In the genomic region with DNA sequence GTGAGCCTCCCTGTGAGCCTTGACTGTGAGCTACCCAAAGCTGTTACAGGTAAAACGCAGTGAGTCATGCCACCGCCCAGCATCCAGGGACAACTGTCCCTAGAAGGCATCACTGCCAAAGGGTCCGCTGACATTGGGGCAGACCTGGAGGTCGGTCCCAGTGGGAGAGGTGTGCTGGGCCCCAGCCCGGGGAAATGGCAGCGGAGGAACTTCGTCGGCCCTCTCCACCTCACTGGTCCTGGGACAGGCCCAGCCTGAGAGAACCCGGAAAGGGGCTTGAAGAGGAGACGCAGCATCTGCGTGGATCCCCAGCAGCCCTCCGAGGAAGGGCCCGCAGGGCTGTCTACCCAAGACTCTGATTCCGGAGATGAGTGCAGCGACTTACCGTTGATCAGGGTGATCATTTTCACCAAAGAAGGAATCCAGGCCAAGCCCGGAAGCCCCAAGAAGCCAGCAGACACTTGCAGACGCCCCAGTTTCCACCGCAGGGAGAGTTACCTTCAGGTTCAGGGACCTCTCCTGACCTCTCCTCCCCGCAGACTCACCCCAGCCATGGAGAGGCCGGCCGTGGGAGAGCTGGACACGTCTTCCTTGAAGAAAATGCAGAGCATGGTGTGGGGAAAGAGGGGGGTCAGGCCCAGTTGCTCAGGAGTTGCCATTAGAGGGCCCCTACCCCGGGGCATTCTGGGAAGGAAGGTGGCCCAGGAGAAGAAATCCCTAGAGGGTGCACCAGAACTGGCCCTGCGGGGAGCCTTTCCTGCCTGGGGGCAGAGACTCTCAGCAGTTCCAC, we compare ENCODE assay signal across 32 cellular contexts. TPM values are rescaled to one million over a fixed set of nuclear protein-coding genes. Genes with fewer than 3 reads are reported as not detected.
"Had no signal": no experiment of that assay in that cellular context is flagged by ENCODE, and none has a peak within 500 bp of the region (broad histone marks: within the 10 kb centered on the region; RNA-seq: fewer than 3 reads in every experiment).

No MANE protein-coding gene starts in this region.

- H3K27ac Mint-ChIP-seq: activated CD4-positive, alpha-beta memory T cell treated with anti-CD3 and anti-CD28 coated beads, Interleukin-2, amount 10 ng/mL, durations not matched to agents 7 days and 5 days; activated CD4-positive, alpha-beta T cell treated with anti-CD3 and anti-CD28 coated beads, Interleukin-2, amount 10 ng/mL, durations not matched to agents 7 days and 5 days; activated naive CD8-positive, alpha-beta T cell; activated T-cell treated with anti-CD3 and anti-CD28 coated beads, Interleukin-2, amount 50 U/mL, for 24 hours; activated T-cell treated with anti-CD3 and anti-CD28 coated beads, Interleukin-2, amount 50 U/mL, for 72 hours; dendritic cell treated with granulocyte-macrophage colony-stimulating factor and Interleukin-4, amounts not matched to agents 40 ng/mL and 50 ng/mL, for 4 days had no signal

- H3K4me3 ChIP-seq: body of pancreas, cardiac muscle cell, coronary artery, dorsolateral prefrontal cortex, esophagus muscularis mucosa, gastrocnemius medialis, heart left ventricle had no signal

- H3K27me3 ChIP-seq: body of pancreas, cardiac muscle cell, foreskin keratinocyte had no signal

- H3K27ac ChIP-seq: body of pancreas, cardiac muscle cell, coronary artery, dorsolateral prefrontal cortex, esophagus muscularis mucosa, foreskin keratinocyte, gastrocnemius medialis, heart left ventricle had no signal

- H3K4me1 ChIP-seq: body of pancreas, esophagus muscularis mucosa, foreskin keratinocyte, gastrocnemius medialis, heart left ventricle had no signal

- H3K9me3 Mint-ChIP-seq: activated CD4-positive, alpha-beta memory T cell treated with anti-CD3 and anti-CD28 coated beads, Interleukin-2, amount 10 ng/mL, durations not matched to agents 7 days and 5 days; activated CD4-positive, alpha-beta T cell treated with anti-CD3 and anti-CD28 coated beads, Interleukin-2, amount 10 ng/mL, durations not matched to agents 7 days and 5 days; activated T-cell treated with anti-CD3 and anti-CD28 coated beads, Interleukin-2, amount 50 U/mL, for 24 hours; activated T-cell treated with anti-CD3 and anti-CD28 coated beads, Interleukin-2, amount 50 U/mL, for 72 hours; dendritic cell treated with granulocyte-macrophage colony-stimulating factor and Interleukin-4, amounts not matched to agents 40 ng/mL and 50 ng/mL, for 4 days had no signal

- DNase-seq: activated CD4-positive, alpha-beta memory T cell treated with anti-CD3 and anti-CD28 coated beads, Interleukin-2, amount 10 ng/mL, durations not matched to agents 7 days and 5 days; activated CD4-positive, alpha-beta T cell treated with anti-CD3 and anti-CD28 coated beads for 1 hour; activated CD4-positive, alpha-beta T cell treated with anti-CD3 and anti-CD28 coated beads for 4 hours; activated CD4-positive, alpha-beta T cell treated with anti-CD3 and anti-CD28 coated beads, Interleukin-2, amount 10 ng/mL, durations not matched to agents 7 days and 5 days; activated CD4-positive, alpha-beta T cell treated with anti-CD3 and anti-CD28 coated beads, Interleukin-2, amount 50 U/mL, for 4 hours; activated CD4-positive, CD25-positive, alpha-beta regulatory T cell; activated CD8-positive, alpha-beta memory T cell treated with anti-CD3 and anti-CD28 coated beads, Interleukin-2, amount 50 U/mL, for 48 hours; activated gamma-delta T cell treated with Interleukin-2 at 50 U/mL for 16 hours; activated naive CD4-positive, alpha-beta T cell treated with anti-CD3 and anti-CD28 coated beads, Interleukin-2, amount 50 U/mL, for 16 hours; activated naive CD4-positive, alpha-beta T cell treated with Interleukin-2 at 50 U/mL for 16 hours; activated T-cell treated with anti-CD3 and anti-CD28 coated beads for 4 hours; activated T-cell treated with anti-CD3 and anti-CD28 coated beads, Interleukin-2, amount 50 U/mL, for 24 hours; activated T-cell treated with anti-CD3 and anti-CD28 coated beads, Interleukin-2, amount 50 U/mL, for 72 hours; amygdala; body of pancreas; central memory CD4-positive, alpha-beta T cell; cerebellar nuclear complex; dorsolateral prefrontal cortex; effector memory CD4-positive, alpha-beta T cell; erythroblast; foreskin keratinocyte; gastrocnemius medialis; glutamatergic neuron; heart left ventricle; T-helper 2 cell had no signal

- H3K27me3 Mint-ChIP-seq: activated naive CD8-positive, alpha-beta T cell had no signal

- H3K4me3 Mint-ChIP-seq: activated CD4-positive, alpha-beta memory T cell treated with anti-CD3 and anti-CD28 coated beads, Interleukin-2, amount 10 ng/mL, durations not matched to agents 7 days and 5 days; activated CD4-positive, alpha-beta T cell treated with anti-CD3 and anti-CD28 coated beads, Interleukin-2, amount 10 ng/mL, durations not matched to agents 7 days and 5 days; activated naive CD8-positive, alpha-beta T cell; activated T-cell treated with anti-CD3 and anti-CD28 coated beads, Interleukin-2, amount 50 U/mL, for 24 hours; activated T-cell treated with anti-CD3 and anti-CD28 coated beads, Interleukin-2, amount 50 U/mL, for 72 hours; dendritic cell treated with granulocyte-macrophage colony-stimulating factor and Interleukin-4, amounts not matched to agents 40 ng/mL and 50 ng/mL, for 4 days had no signal

- H3K9me3 ChIP-seq: body of pancreas, esophagus muscularis mucosa, gastrocnemius medialis, heart left ventricle had no signal

- H3K36me3 ChIP-seq: cardiac muscle cell, esophagus muscularis mucosa, gastrocnemius medialis, heart left ventricle had no signal

- H3K4me1 Mint-ChIP-seq: activated CD4-positive, alpha-beta memory T cell treated with anti-CD3 and anti-CD28 coated beads, Interleukin-2, amount 10 ng/mL, durations not matched to agents 7 days and 5 days; activated CD4-positive, alpha-beta T cell treated with anti-CD3 and anti-CD28 coated beads, Interleukin-2, amount 10 ng/mL, durations not matched to agents 7 days and 5 days had no signal

RNA-seq across cellular contexts. Expression of a gene that starts 51.2 kb away (rescaled TPM):
- total RNA-seq: activated CD4-positive, alpha-beta memory T cell treated with anti-CD3 and anti-CD28 coated beads, Interleukin-2, amount 10 ng/mL, durations not matched to agents 7 days and 5 days; activated CD4-positive, alpha-beta T cell treated with anti-CD3 and anti-CD28 coated beads, Interleukin-2, amount 10 ng/mL, durations not matched to agents 7 days and 5 days; activated T-cell treated with anti-CD3 and anti-CD28 coated beads, Interleukin-2, amount 50 U/mL, for 72 hours; aorta; body of pancreas; cardiac muscle cell; dorsolateral prefrontal cortex; esophagus muscularis mucosa; foreskin keratinocyte; gastrocnemius medialis; heart left ventricle; T-helper 1 cell treated with Interleukin-12 subunit alpha and Interleukin-12 subunit beta and Interleukin-4 antibody, amounts not matched to agents 30 ng/mL and 1 ng/mL, for 36 hours had no signal
- polyA plus RNA-seq: aorta, cardiac muscle cell, foreskin keratinocyte, heart left ventricle had no signal
